ENCODE assay signal across 1 cellular context in genomic region chr11:3133456-3134217, GRCh38.
TF ChIP-seq lines count a peak whose summit lies in the region.

No MANE protein-coding gene starts in this region.

TF ChIP-seq in K562, 482 proteins besides CTCF, POLR2A, EP300 and RAD21 (continued from another document):
- TF ChIP-seq THRB (CRISPR knock-in tag; conservative IDR thresholded peaks at IDR 0.05) (no peak), MAFF (IDR thresholded peaks at IDR 0.05; ENCODE audit: low read length) (no peak), ZBTB7A (IDR thresholded peaks at IDR 0.05; ENCODE audit: borderline replicate concordance, control insufficient read depth, low read depth, low read length) (peak; percentile 38; the same call in 1 of the 2 replicates), YBX1 (IDR thresholded peaks at IDR 0.05) (no peak), RCOR1 (IDR thresholded peaks at IDR 0.05; ENCODE audit: borderline replicate concordance in 1 of 2, low read depth in 2 of 2, low read length in 2 of 2) (no peak), ZNF511 (CRISPR knock-in tag; IDR thresholded peaks at IDR 0.05) (no peak), SMARCB1 (IDR thresholded peaks at IDR 0.05; ENCODE audit: insufficient read length, low read depth) (no peak), HDAC2 (IDR thresholded peaks at IDR 0.05) (no peak), GTF2E2 (tag; IDR thresholded peaks at IDR 0.05) (no peak), MYBL2 (IDR thresholded peaks at IDR 0.05; ENCODE audit: low read depth) (no peak), MYBL2 (CRISPR knock-in tag; IDR thresholded peaks at IDR 0.05; ENCODE audit: borderline replicate concordance) (no peak)
TF ChIP-seq in K562: peak in this region for 6.
